In the genomic region with DNA sequence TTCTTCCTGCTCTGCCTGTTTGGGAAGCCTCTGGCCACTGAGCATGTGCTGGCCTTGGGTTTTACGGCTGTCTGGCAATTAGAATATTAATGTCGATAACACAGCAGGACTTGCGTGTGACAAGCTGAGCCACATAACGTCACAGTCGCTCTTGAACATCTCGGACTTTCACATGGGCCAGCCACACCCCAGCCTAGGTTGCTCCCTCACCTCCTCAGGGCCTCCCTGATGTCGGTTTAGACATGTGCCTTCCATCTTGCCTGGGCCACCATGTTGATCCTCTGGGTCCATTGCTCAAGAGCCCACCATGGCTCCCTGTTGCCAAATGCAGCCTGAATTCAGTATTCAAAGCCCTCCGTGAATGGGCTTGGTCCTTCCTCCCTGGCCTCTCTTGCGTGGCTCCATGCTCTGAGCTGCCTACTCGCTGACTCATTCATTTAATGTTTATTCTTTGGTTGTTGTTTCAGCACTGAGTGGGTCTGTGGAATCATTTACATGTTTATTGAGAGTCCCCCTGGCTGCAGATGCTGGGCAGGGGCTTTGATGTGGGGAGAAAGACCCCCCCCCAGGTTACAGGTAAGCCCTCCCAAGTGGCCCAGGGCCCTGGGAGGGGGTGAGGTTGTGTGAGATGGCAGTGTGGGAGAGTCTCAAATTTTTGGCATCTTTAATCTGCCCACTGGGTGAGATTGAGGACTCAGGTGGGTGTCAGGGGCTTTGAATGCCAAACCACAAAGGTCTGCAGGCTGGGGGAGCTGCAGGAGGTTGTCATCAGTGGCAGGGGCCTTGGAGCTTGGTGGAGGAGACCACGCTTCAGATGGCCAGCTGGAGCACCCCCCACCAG, we compare ENCODE assay signal across 1 cellular context.
TF ChIP-seq lines count a peak whose summit lies in the region.

No MANE protein-coding gene starts in this region.

TF ChIP-seq in GM23338, 12 proteins besides CTCF, POLR2A, EP300 and RAD21 (continued from another document):
- TF ChIP-seq, protein P1, sequence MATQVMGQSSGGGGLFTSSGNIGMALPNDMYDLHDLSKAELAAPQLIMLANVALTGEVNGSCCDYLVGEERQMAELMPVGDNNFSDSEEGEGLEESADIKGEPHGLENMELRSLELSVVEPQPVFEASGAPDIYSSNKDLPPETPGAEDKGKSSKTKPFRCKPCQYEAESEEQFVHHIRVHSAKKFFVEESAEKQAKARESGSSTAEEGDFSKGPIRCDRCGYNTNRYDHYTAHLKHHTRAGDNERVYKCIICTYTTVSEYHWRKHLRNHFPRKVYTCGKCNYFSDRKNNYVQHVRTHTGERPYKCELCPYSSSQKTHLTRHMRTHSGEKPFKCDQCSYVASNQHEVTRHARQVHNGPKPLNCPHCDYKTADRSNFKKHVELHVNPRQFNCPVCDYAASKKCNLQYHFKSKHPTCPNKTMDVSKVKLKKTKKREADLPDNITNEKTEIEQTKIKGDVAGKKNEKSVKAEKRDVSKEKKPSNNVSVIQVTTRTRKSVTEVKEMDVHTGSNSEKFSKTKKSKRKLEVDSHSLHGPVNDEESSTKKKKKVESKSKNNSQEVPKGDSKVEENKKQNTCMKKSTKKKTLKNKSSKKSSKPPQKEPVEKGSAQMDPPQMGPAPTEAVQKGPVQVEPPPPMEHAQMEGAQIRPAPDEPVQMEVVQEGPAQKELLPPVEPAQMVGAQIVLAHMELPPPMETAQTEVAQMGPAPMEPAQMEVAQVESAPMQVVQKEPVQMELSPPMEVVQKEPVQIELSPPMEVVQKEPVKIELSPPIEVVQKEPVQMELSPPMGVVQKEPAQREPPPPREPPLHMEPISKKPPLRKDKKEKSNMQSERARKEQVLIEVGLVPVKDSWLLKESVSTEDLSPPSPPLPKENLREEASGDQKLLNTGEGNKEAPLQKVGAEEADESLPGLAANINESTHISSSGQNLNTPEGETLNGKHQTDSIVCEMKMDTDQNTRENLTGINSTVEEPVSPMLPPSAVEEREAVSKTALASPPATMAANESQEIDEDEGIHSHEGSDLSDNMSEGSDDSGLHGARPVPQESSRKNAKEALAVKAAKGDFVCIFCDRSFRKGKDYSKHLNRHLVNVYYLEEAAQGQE (IDR thresholded peaks at IDR 0.05; ENCODE audit: unreplicated experiment): no peak
- no peak for TF ChIP-seq JUNB (IDR thresholded peaks at IDR 0.05; ENCODE audit: unreplicated experiment)
- TF ChIP-seq, protein P2, sequence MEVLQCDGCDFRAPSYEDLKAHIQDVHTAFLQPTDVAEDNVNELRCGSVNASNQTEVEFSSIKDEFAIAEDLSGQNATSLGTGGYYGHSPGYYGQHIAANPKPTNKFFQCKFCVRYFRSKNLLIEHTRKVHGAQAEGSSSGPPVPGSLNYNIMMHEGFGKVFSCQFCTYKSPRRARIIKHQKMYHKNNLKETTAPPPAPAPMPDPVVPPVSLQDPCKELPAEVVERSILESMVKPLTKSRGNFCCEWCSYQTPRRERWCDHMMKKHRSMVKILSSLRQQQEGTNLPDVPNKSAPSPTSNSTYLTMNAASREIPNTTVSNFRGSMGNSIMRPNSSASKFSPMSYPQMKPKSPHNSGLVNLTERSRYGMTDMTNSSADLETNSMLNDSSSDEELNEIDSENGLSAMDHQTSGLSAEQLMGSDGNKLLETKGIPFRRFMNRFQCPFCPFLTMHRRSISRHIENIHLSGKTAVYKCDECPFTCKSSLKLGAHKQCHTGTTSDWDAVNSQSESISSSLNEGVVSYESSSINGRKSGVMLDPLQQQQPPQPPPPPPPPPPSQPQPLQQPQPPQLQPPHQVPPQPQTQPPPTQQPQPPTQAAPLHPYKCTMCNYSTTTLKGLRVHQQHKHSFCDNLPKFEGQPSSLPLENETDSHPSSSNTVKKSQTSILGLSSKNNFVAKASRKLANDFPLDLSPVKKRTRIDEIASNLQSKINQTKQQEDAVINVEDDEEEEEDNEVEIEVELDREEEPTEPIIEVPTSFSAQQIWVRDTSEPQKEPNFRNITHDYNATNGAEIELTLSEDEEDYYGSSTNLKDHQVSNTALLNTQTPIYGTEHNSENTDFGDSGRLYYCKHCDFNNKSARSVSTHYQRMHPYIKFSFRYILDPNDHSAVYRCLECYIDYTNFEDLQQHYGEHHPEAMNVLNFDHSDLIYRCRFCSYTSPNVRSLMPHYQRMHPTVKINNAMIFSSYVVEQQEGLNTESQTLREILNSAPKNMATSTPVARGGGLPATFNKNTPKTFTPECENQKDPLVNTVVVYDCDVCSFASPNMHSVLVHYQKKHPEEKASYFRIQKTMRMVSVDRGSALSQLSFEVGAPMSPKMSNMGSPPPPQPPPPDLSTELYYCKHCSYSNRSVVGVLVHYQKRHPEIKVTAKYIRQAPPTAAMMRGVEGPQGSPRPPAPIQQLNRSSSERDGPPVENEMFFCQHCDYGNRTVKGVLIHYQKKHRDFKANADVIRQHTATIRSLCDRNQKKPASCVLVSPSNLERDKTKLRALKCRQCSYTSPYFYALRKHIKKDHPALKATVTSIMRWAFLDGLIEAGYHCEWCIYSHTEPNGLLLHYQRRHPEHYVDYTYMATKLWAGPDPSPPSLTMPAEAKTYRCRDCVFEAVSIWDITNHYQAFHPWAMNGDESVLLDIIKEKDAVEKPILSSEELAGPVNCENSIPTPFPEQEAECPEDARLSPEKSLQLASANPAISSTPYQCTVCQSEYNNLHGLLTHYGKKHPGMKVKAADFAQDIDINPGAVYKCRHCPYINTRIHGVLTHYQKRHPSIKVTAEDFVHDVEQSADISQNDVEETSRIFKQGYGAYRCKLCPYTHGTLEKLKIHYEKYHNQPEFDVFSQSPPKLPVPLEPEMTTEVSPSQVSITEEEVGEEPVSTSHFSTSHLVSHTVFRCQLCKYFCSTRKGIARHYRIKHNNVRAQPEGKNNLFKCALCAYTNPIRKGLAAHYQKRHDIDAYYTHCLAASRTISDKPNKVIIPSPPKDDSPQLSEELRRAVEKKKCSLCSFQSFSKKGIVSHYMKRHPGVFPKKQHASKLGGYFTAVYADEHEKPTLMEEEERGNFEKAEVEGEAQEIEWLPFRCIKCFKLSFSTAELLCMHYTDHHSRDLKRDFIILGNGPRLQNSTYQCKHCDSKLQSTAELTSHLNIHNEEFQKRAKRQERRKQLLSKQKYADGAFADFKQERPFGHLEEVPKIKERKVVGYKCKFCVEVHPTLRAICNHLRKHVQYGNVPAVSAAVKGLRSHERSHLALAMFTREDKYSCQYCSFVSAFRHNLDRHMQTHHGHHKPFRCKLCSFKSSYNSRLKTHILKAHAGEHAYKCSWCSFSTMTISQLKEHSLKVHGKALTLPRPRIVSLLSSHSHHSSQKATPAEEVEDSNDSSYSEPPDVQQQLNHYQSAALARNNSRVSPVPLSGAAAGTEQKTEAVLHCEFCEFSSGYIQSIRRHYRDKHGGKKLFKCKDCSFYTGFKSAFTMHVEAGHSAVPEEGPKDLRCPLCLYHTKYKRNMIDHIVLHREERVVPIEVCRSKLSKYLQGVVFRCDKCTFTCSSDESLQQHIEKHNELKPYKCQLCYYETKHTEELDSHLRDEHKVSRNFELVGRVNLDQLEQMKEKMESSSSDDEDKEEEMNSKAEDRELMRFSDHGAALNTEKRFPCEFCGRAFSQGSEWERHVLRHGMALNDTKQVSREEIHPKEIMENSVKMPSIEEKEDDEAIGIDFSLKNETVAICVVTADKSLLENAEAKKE (CRISPR knock-in tag; IDR thresholded peaks at IDR 0.05): no peak
- no peak for TF ChIP-seq EZH2 (IDR thresholded peaks at IDR 0.05; ENCODE audit: low read depth, unreplicated experiment)
- TF ChIP-seq, protein P3, sequence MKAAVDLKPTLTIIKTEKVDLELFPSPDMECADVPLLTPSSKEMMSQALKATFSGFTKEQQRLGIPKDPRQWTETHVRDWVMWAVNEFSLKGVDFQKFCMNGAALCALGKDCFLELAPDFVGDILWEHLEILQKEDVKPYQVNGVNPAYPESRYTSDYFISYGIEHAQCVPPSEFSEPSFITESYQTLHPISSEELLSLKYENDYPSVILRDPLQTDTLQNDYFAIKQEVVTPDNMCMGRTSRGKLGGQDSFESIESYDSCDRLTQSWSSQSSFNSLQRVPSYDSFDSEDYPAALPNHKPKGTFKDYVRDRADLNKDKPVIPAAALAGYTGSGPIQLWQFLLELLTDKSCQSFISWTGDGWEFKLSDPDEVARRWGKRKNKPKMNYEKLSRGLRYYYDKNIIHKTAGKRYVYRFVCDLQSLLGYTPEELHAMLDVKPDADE (IDR thresholded peaks at IDR 0.05): no peak
TF ChIP-seq in GM23338: peak in this region for 0.
